1 cellular context compared by ENCODE assay signal in the genomic region with DNA sequence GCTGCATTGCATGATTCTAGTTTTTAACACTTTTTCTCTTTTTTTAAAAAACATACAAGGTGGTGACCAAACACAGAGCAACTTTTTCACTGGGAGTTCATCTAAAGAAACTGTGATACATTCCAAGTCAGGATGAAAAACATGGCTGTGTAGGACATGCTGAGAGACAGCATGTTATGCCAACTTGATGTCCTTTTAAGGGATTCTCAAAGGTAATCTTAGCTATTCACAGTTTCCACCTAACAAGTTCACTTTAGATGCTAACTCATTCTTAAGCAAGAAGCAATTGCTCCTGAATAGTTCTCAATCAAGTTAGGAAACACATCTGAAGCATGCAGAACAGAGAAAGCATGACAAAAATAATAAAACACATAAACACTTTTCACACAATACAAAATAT.
A peak's percentile ranks its signal among the peaks of the same experiment; 100 is the strongest.
TF ChIP-seq lines count a peak whose summit lies in the region.

No MANE protein-coding gene starts in this region.

TF ChIP-seq in H1, 55 proteins besides CTCF, POLR2A, EP300 and RAD21:
- TF ChIP-seq ASH2L (IDR thresholded peaks at IDR 0.05; ENCODE audit: low read length) (peak; percentile 26), NANOG (IDR thresholded peaks at IDR 0.05; ENCODE audit: insufficient read depth, low read depth, low read length, poor library complexity, severe bottlenecking) (no peak), ZNF274 (IDR thresholded peaks at IDR 0.05; ENCODE audit: borderline replicate concordance, extremely low read depth, low read length) (no peak), SRF (IDR thresholded peaks at IDR 0.05; ENCODE audit: low read depth, low read length) (peak; percentile 72), SP4 (IDR thresholded peaks at IDR 0.05; ENCODE audit: low read length) (no peak), TEAD4 (IDR thresholded peaks at IDR 0.05; ENCODE audit: low read depth, low read length) (0 out of 2 replicates have a peak, but pooled peaks have one; percentile 33), YY1 (IDR thresholded peaks at IDR 0.05; ENCODE audit: low read depth, low read length) (peak; percentile 43; the same call in 1 of the 2 replicates), MAFK (IDR thresholded peaks at IDR 0.05; ENCODE audit: low read depth, low read length) (no peak)
